In the genomic region with DNA sequence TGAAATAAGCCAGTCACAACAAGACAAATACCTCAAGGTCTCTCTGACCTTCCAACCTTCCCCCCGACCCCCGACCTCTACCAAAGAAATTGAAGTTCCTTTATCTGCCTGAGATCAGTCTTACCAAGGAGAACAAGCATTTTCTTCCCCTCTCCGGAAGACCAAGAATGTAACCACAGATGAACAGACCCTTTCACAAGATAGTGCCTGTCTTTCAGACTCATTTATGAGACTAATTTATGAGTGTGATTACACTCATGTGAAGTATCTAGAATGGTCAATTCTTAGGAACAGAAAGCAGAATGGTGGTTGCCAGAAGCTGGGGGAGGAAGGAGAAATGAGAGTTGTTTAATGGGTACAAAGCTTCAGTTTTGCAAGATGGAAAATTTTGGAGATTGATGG, we compare ENCODE assay signal across 12 cellular contexts.
DNase-seq lines count a peak whose midpoint lies in the region; ATAC-seq, FAIRE-seq and TF ChIP-seq lines count a peak whose summit lies in the region.
"Had no signal": no experiment of that assay in that cellular context is flagged by ENCODE, and none has a peak within 500 bp of the region (broad histone marks: within the 10 kb centered on the region; RNA-seq: fewer than 3 reads in every experiment).

No MANE protein-coding gene starts in this region.

- BruUV-seq in GM12878 (replicated peaks; lab: Mats Ljungman, UMichigan): no TSS peak
- BruUV-seq in PC-3 (replicated peaks; lab: Mats Ljungman, UMichigan): no TSS peak

- H3K27me3 Mint-ChIP-seq in stimulated activated naive CD8-positive, alpha-beta T cell treated with anti-CD3 and anti-CD28 coated beads, Interleukin-15, amount 100 ng/mL, for 72 hours: no peaks in the 10 kb centered on the region
- no peaks in the 10 kb centered on the region for H3K27me3 Mint-ChIP-seq in activated CD8-positive, alpha-beta memory T cell treated with anti-CD3 and anti-CD28 coated beads, Interleukin-2, amount 10 ng/mL, durations not matched to agents 7 days and 5 days

- peak; percentile 15 for DNase-seq in SKM-1 treated with dmso at 0.1 percent for 144 hours (lab: John Stamatoyannopoulos, UW; ENCODE audit: unreplicated experiment)
- DNase-seq in SKM-1 (lab: John Stamatoyannopoulos, UW; ENCODE audit: unreplicated experiment): no peak
- peak; percentile 47 for DNase-seq in GM12878 (ENCODE audit: low read depth, low spot score)
- DNase-seq in stimulated activated naive CD8-positive, alpha-beta T cell treated with anti-CD3 and anti-CD28 coated beads, Interleukin-15, amount 100 ng/mL, for 72 hours: no peak
- no peak for DNase-seq in NCI-H1694 treated with DMSO at 0.1 percent for 48 hours (lab: John Stamatoyannopoulos, UW)
- no peak for DNase-seq in PC-3
- no peak for DNase-seq in activated CD8-positive, alpha-beta memory T cell treated with anti-CD3 and anti-CD28 coated beads, Interleukin-2, amount 10 ng/mL, durations not matched to agents 7 days and 5 days
- DNase-seq: NCI-H1436, thyroid gland had no signal

- H3K4me3 ChIP-seq in GM12878: no peak overlapping the region
- H3K4me3 ChIP-seq in PC-3 (ENCODE audit: low read length): no peak overlapping the region
- H3K4me3 ChIP-seq: thyroid gland had no signal

- in situ Hi-C loops in GM12878 (cut with MboI): no loop called here

- H3K27me3 ChIP-seq in GM12878 (replicated peaks in 1 of 2; ENCODE audit: control insufficient read depth in 2 of 2, insufficient read depth in 2 of 2, low read length in 1 of 2) (no peaks in the 10 kb centered on the region), PC-3 (ENCODE audit: low read length) (no peaks in the 10 kb centered on the region)
- H3K27me3 ChIP-seq: thyroid gland had no signal

- H3K9ac ChIP-seq in GM12878 (ENCODE audit: control insufficient read depth, insufficient read depth, low read length): no peak overlapping the region
- H3K9ac ChIP-seq in PC-3 (ENCODE audit: low read length): no peak overlapping the region

- H3K36me3 ChIP-seq in GM12878 (ENCODE audit: control insufficient read depth in 2 of 2, insufficient read depth in 2 of 2, low read length in 1 of 2) (no peaks in the 10 kb centered on the region), PC-3 (ENCODE audit: low read depth, low read length) (no peaks in the 10 kb centered on the region)
- H3K36me3 ChIP-seq: thyroid gland had no signal

- TF ChIP-seq CTCF in GM12878 (IDR thresholded peaks at IDR 0.05 in 2 of 3, conservative IDR thresholded peaks at IDR 0.05 in 1 of 3; ENCODE audit: control insufficient read depth in 2 of 3, extremely low read depth in 1 of 3, insufficient read depth in 1 of 3, low read depth in 3 of 3, low read length in 3 of 3): no peak
- no peak for TF ChIP-seq CTCF in PC-3 (conservative IDR thresholded peaks at IDR 0.05; ENCODE audit: low read depth, low read length)

- POLR2A ChIA-PET in GM12878 (lab: Charles Lee): interaction anchor here (0.7 kb wide), 1 partner anchor 33 kb away, joined by 3 read pairs; no protein-coding TSS in a partner anchor
- POLR2A ChIA-PET in PC-3 (lab: Charles Lee; ENCODE audit: unreplicated experiment): no interaction called here

- peak; percentile 34 to 37; a peak in 2 of 4 replicates for TF ChIP-seq EP300 in GM12878 (IDR thresholded peaks at IDR 0.05; ENCODE audit: borderline replicate concordance in 1 of 2, control insufficient read depth in 1 of 2, low read depth in 2 of 2, low read length in 2 of 2)

- SMC1A ChIA-PET in GM12878 (lab: Charles Lee; ENCODE audit: uncharacterized antibody, unreplicated experiment): interaction anchor here (1.0 to 1.6 kb wide), 5 partner anchors 13 to 106 kb away, joined by 3 to 5 read pairs (median 4); no protein-coding TSS in a partner anchor

- peak; percentile 49 for ATAC-seq in HG03565 (IDR thresholded peaks at IDR 0.05; ENCODE audit: unreplicated experiment)
- ATAC-seq in GM12878: peak; percentile 91
- peak; percentile 69 for ATAC-seq in stimulated activated naive CD8-positive, alpha-beta T cell treated with anti-CD3 and anti-CD28 coated beads, Interleukin-15, amount 100 ng/mL, for 72 hours
- ATAC-seq in PC-3: no peak
- ATAC-seq in activated CD8-positive, alpha-beta memory T cell treated with anti-CD3 and anti-CD28 coated beads, Interleukin-2, amount 10 ng/mL, durations not matched to agents 7 days and 5 days: no peak
- ATAC-seq: Panc1 had no signal

- FAIRE-seq in GM12878 (lab: Jason Lieb, UNC): peak; percentile 7

- H3F3A ChIP-seq in PC-3 (ENCODE audit: low read length, unreplicated experiment): no peaks in the 10 kb centered on the region

- TF ChIP-seq POLR2A in GM12878 (IDR thresholded peaks at IDR 0.05; ENCODE audit: low read depth, low read length): no peak

- intact Hi-C loops in GM12878 (cut with micrococcal nuclease; ENCODE audit: unreplicated experiment): loop anchor here (2.0 kb wide), 2 partner anchors 30 to 94 kb away; no protein-coding TSS in a partner anchor
- intact Hi-C loops in PC-3 (cut with micrococcal nuclease): no loop called here

- peaks cover 1% of the 10 kb centered on the region for H3K36me3 Mint-ChIP-seq in activated CD8-positive, alpha-beta memory T cell treated with anti-CD3 and anti-CD28 coated beads, Interleukin-2, amount 10 ng/mL, durations not matched to agents 7 days and 5 days

- H3K9me3 ChIP-seq in GM12878 (replicated peaks; ENCODE audit: control insufficient read depth, insufficient read depth, low read length): no peaks in the 10 kb centered on the region; the same call in 2 of the 3 replicates
- H3K9me3 ChIP-seq in PC-3 (ENCODE audit: low read length): no peaks in the 10 kb centered on the region
- H3K9me3 ChIP-seq: thyroid gland had no signal

- H3K27ac ChIP-seq in GM12878 (ENCODE audit: control insufficient read depth, insufficient read depth) (peak overlapping the region; percentile 22; the same call in 1 of the 2 replicates), PC-3 (ENCODE audit: low read length) (no peak overlapping the region)
- H3K27ac ChIP-seq: 22Rv1 had no signal

- H2AFZ ChIP-seq in GM12878 (ENCODE audit: control insufficient read depth, low read depth, low read length) (0 out of 2 replicates have a peak overlapping the region, but pooled peaks have one; percentile 8), PC-3 (ENCODE audit: low read length) (no peak overlapping the region)

- peak; percentile 1; the same call in 1 of the 2 replicates for TF ChIP-seq RAD21 in GM12878 (IDR thresholded peaks at IDR 0.05; ENCODE audit: insufficient read depth, low read depth, low read length)

- H3K79me2 ChIP-seq in GM12878 (ENCODE audit: control insufficient read depth, insufficient read depth, low read length): no peaks in the 10 kb centered on the region
- no peaks in the 10 kb centered on the region for H3K79me2 ChIP-seq in PC-3 (ENCODE audit: low read length)

- H3K4me2 ChIP-seq in GM12878 (ENCODE audit: control insufficient read depth, insufficient read depth) (peak overlapping the region; percentile 53), PC-3 (ENCODE audit: low read length) (no peak overlapping the region)

- peaks cover 16% of the 10 kb centered on the region for H3K4me1 Mint-ChIP-seq in stimulated activated naive CD8-positive, alpha-beta T cell treated with anti-CD3 and anti-CD28 coated beads, Interleukin-15, amount 100 ng/mL, for 72 hours
- H3K4me1 Mint-ChIP-seq in activated CD8-positive, alpha-beta memory T cell treated with anti-CD3 and anti-CD28 coated beads, Interleukin-2, amount 10 ng/mL, durations not matched to agents 7 days and 5 days: peaks cover 11% of the 10 kb centered on the region

- no peak overlapping the region for H3K27ac Mint-ChIP-seq in stimulated activated naive CD8-positive, alpha-beta T cell treated with anti-CD3 and anti-CD28 coated beads, Interleukin-15, amount 100 ng/mL, for 72 hours
- H3K27ac Mint-ChIP-seq in activated CD8-positive, alpha-beta memory T cell treated with anti-CD3 and anti-CD28 coated beads, Interleukin-2, amount 10 ng/mL, durations not matched to agents 7 days and 5 days: no peak overlapping the region

- H4K20me1 ChIP-seq in GM12878 (ENCODE audit: control insufficient read depth, insufficient read depth): no peaks in the 10 kb centered on the region
- no peaks in the 10 kb centered on the region for H4K20me1 ChIP-seq in PC-3 (ENCODE audit: low read length)

- H3K4me3 Mint-ChIP-seq in stimulated activated naive CD8-positive, alpha-beta T cell treated with anti-CD3 and anti-CD28 coated beads, Interleukin-15, amount 100 ng/mL, for 72 hours: no peak overlapping the region
- no peak overlapping the region for H3K4me3 Mint-ChIP-seq in activated CD8-positive, alpha-beta memory T cell treated with anti-CD3 and anti-CD28 coated beads, Interleukin-2, amount 10 ng/mL, durations not matched to agents 7 days and 5 days

- RAD21 ChIA-PET in GM12878 (lab: Charles Lee; ENCODE audit: unreplicated experiment): interaction anchor here (1.0 to 3.1 kb wide), 7 partner anchors 10 to 112 kb away, joined by 3 to 18 read pairs (median 4); no protein-coding TSS in a partner anchor

- H3K4me1 ChIP-seq in GM12878 (ENCODE audit: control insufficient read depth, insufficient read depth, low read length): peaks cover 18% of the 10 kb centered on the region
- no peaks in the 10 kb centered on the region for H3K4me1 ChIP-seq in PC-3 (ENCODE audit: insufficient read depth, low read length)

- 63% methylated on average over 3 of the region's 3 CpGs for WGBS in GM12878 (ENCODE audit: insufficient coverage, insufficient replicate concordance, low lambda C conversion rate, missing lambda C conversion rate)

- H3K9me2 ChIP-seq in PC-3 (replicated peaks; ENCODE audit: low read length): no peaks in the 10 kb centered on the region

- peaks cover 4 to 12% of the 10 kb centered on the region in 2 donors for H3K9me3 Mint-ChIP-seq in stimulated activated naive CD8-positive, alpha-beta T cell treated with anti-CD3 and anti-CD28 coated beads, Interleukin-15, amount 100 ng/mL, for 72 hours
- H3K9me3 Mint-ChIP-seq in activated CD8-positive, alpha-beta memory T cell treated with anti-CD3 and anti-CD28 coated beads, Interleukin-2, amount 10 ng/mL, durations not matched to agents 7 days and 5 days (ENCODE audit: low read depth): peaks cover 2% of the 10 kb centered on the region

- CTCF ChIA-PET in GM12878 (lab: Yijun Ruan, JAX) (interaction anchor here (0.9 kb wide), 1 partner anchor 12 kb away, joined by 4 read pairs; no protein-coding TSS in a partner anchor), PC-3 (lab: Charles Lee) (no interaction called here)
- CTCF ChIA-PET in activated CD8-positive, alpha-beta memory T cell treated with anti-CD3 and anti-CD28 coated beads, Interleukin-2, amount 10 ng/mL, durations not matched to agents 7 days and 5 days (lab: Charles Lee): no interaction called here

TF ChIP-seq in GM12878, 131 proteins besides CTCF, POLR2A, EP300 and RAD21 (continues in another document):
- peak; percentile 60; the same call in 1 of the 2 replicates for TF ChIP-seq BCL11A (IDR thresholded peaks at IDR 0.05; ENCODE audit: low read depth, low read length)
- TF ChIP-seq MXI1 (IDR thresholded peaks at IDR 0.05; ENCODE audit: low read depth, low read length): no peak
- no peak for TF ChIP-seq NFYA (IDR thresholded peaks at IDR 0.05; ENCODE audit: borderline replicate concordance, low read depth, low read length)
- no peak for TF ChIP-seq PAX8 (IDR thresholded peaks at IDR 0.05)
- peak; percentile 62 for TF ChIP-seq DPF2 (IDR thresholded peaks at IDR 0.05)
- no peak for TF ChIP-seq RAD51 (IDR thresholded peaks at IDR 0.05)

Comparison
In these comparisons a context has a peak if more than half of its experiments do, and no peak if none do; other contexts are left out.
1. DNase-seq: peak in SKM-1 treated with dmso at 0.1 percent for 144 hours (single experiment) and GM12878 (single experiment); none in SKM-1 (single experiment), stimulated activated naive CD8-positive, alpha-beta T cell treated with anti-CD3 and anti-CD28 coated beads, Interleukin-15, amount 100 ng/mL, for 72 hours (0 of 2), NCI-H1694 treated with DMSO at 0.1 percent for 48 hours (single experiment), PC-3 (single experiment) and activated CD8-positive, alpha-beta memory T cell treated with anti-CD3 and anti-CD28 coated beads, Interleukin-2, amount 10 ng/mL, durations not matched to agents 7 days and 5 days (single experiment).
2. ATAC-seq: peak in HG03565 (single experiment), GM12878 (single experiment) and stimulated activated naive CD8-positive, alpha-beta T cell treated with anti-CD3 and anti-CD28 coated beads, Interleukin-15, amount 100 ng/mL, for 72 hours (single experiment); none in PC-3 (single experiment) and activated CD8-positive, alpha-beta memory T cell treated with anti-CD3 and anti-CD28 coated beads, Interleukin-2, amount 10 ng/mL, durations not matched to agents 7 days and 5 days (single experiment).